In genomic region chr2:171274757-171275156, GRCh38 we compare ENCODE assay signal across 3 cellular contexts.
TF ChIP-seq lines count a peak whose summit lies in the region.

No MANE protein-coding gene starts in this region.

TF ChIP-seq in GM23338, 12 proteins besides CTCF, POLR2A, EP300 and RAD21 (continues in another document):
- no peak for TF ChIP-seq ZNF114 (CRISPR knock-in tag; IDR thresholded peaks at IDR 0.05)
- TF ChIP-seq REST (IDR thresholded peaks at IDR 0.05; ENCODE audit: unreplicated experiment): no peak
- no peak for TF ChIP-seq EZH2phosphoT487 (IDR thresholded peaks at IDR 0.05; ENCODE audit: unreplicated experiment)
- no peak for TF ChIP-seq EZH2 (IDR thresholded peaks at IDR 0.05; ENCODE audit: low read depth, unreplicated experiment)
- no peak for TF ChIP-seq STAT1 (IDR thresholded peaks at IDR 0.05; ENCODE audit: unreplicated experiment)
- TF ChIP-seq, protein P1, sequence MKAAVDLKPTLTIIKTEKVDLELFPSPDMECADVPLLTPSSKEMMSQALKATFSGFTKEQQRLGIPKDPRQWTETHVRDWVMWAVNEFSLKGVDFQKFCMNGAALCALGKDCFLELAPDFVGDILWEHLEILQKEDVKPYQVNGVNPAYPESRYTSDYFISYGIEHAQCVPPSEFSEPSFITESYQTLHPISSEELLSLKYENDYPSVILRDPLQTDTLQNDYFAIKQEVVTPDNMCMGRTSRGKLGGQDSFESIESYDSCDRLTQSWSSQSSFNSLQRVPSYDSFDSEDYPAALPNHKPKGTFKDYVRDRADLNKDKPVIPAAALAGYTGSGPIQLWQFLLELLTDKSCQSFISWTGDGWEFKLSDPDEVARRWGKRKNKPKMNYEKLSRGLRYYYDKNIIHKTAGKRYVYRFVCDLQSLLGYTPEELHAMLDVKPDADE (IDR thresholded peaks at IDR 0.05): no peak
- TF ChIP-seq CREB1 (CRISPR knock-in tag; IDR thresholded peaks at IDR 0.05; ENCODE audit: low read depth): no peak
- TF ChIP-seq NANOG (IDR thresholded peaks at IDR 0.05; ENCODE audit: borderline replicate concordance): no peak
- TF ChIP-seq JUNB (IDR thresholded peaks at IDR 0.05; ENCODE audit: unreplicated experiment): no peak
- TF ChIP-seq POLR2AphosphoS5 (IDR thresholded peaks at IDR 0.05; ENCODE audit: low read depth): no peak

TF ChIP-seq in IMR-90, 13 proteins besides CTCF, POLR2A, EP300 and RAD21:
- no peak for TF ChIP-seq MAZ (IDR thresholded peaks at IDR 0.05; ENCODE audit: borderline replicate concordance, low read depth, low read length)
- no peak for TF ChIP-seq BHLHE40 (IDR thresholded peaks at IDR 0.05; ENCODE audit: low read depth, low read length)
- TF ChIP-seq NFE2L2 (IDR thresholded peaks at IDR 0.05; ENCODE audit: low read depth, low read length): no peak

TF ChIP-seq in H1, 55 proteins besides CTCF, POLR2A, EP300 and RAD21:
- TF ChIP-seq GTF2F1 (IDR thresholded peaks at IDR 0.05; ENCODE audit: borderline replicate concordance, low read depth, low read length) (no peak), RBBP5 (IDR thresholded peaks at IDR 0.05; ENCODE audit: borderline replicate concordance, low read depth, low read length) (no peak), BCL11A (IDR thresholded peaks at IDR 0.05; ENCODE audit: low read depth in 2 of 2, low read length in 2 of 2) (no peak), CBX5 (IDR thresholded peaks at IDR 0.05; ENCODE audit: low read depth, low read length) (no peak), EZH2 (IDR thresholded peaks at IDR 0.05; ENCODE audit: low read depth, low read length, severe bottlenecking) (no peak), NRF1 (IDR thresholded peaks at IDR 0.05; ENCODE audit: low read depth, low read length) (no peak), KDM1A (IDR thresholded peaks at IDR 0.05; ENCODE audit: borderline replicate concordance, low read length) (no peak), SAP30 (IDR thresholded peaks at IDR 0.05; ENCODE audit: insufficient read depth, insufficient replicate concordance, low read length) (no peak), RNF2 (IDR thresholded peaks at IDR 0.05; ENCODE audit: borderline replicate concordance, low read depth, low read length, missing control alignments, poor library complexity, severe bottlenecking) (no peak), EGR1 (IDR thresholded peaks at IDR 0.05; ENCODE audit: borderline replicate concordance, low read depth, low read length) (no peak), CHD1 (IDR thresholded peaks at IDR 0.05; ENCODE audit: low read depth, low read length) (no peak)
